Comparison of ENCODE assay signal across 24 cellular contexts in genomic region chr14:64450255-64450654, GRCh38. TPM values are rescaled to one million over a fixed set of nuclear protein-coding genes. Genes with fewer than 3 reads are reported as not detected.
DNase-seq lines count a peak whose midpoint lies in the region; ATAC-seq and TF ChIP-seq lines count a peak whose summit lies in the region.
"Had no signal": no experiment of that assay in that cellular context is flagged by ENCODE, and none has a peak within 500 bp of the region (broad histone marks: within the 10 kb centered on the region; RNA-seq: fewer than 3 reads in every experiment).

No MANE protein-coding gene starts in this region.

- no peaks in the 10 kb centered on the region for H3K9me3 Mint-ChIP-seq in activated T-cell treated with anti-CD3 and anti-CD28 coated beads, Interleukin-2, amount 50 U/mL, for 72 hours
- H3K9me3 Mint-ChIP-seq in activated T-helper 2 cell treated with anti-CD3 and anti-CD28 coated beads, Interferon-gamma antibody, Interleukin-2, Interleukin-4, amounts not matched to agents 10 μg/mL and 5 μg/mL and 100 μg/mL, durations not matched to agents 14 hours and 24 hours and 36 hours, result no peaks in the 10 kb centered on the region
- H3K9me3 Mint-ChIP-seq in stimulated activated memory B cell treated with anti-CD40 and anti-IgM and Interleukin-4, amounts not matched to agents 10 μg/mL and 1 μg/mL and 100 μg/mL, for 72 hours, result no peaks in the 10 kb centered on the region
- no peaks in the 10 kb centered on the region for H3K9me3 Mint-ChIP-seq in CD4-positive, alpha-beta T cell
- H3K9me3 Mint-ChIP-seq: dendritic cell treated with granulocyte-macrophage colony-stimulating factor and Interleukin-4, amounts not matched to agents 40 ng/mL and 50 ng/mL, for 4 days; H9; T-helper 1 cell treated with Interleukin-12 subunit alpha and Interleukin-12 subunit beta and Interleukin-4 antibody, amounts not matched to agents 30 μg/mL and 1 μg/mL, for 36 hours had no signal

- in situ Hi-C loops in transverse colon (cut with MboI; ENCODE audit: low pct_ligation_motif_present in 1 of 4, low pct_unique_long_range_greater_than_20kb in 1 of 4, low sequenced_read_pairs in 3 of 4), result no loop called here

- peaks cover 0 to 10% (median 4%) of the 10 kb centered on the region in 4 donors for H3K4me1 ChIP-seq in transverse colon

- no peaks in the 10 kb centered on the region for H3K27me3 ChIP-seq in transverse colon
- H3K27me3 ChIP-seq in CD4-positive, alpha-beta T cell (ENCODE audit: control insufficient read depth, insufficient read depth, low read length), result no peaks in the 10 kb centered on the region
- H3K27me3 ChIP-seq: ovary, Peyer's patch, SJCRH30 had no signal

- POLR2A ChIA-PET in CD4-positive, alpha-beta T cell (lab: Charles Lee), result no interaction called here

- H3K4me1 Mint-ChIP-seq in activated T-cell treated with anti-CD3 and anti-CD28 coated beads, Interleukin-2, amount 50 U/mL, for 72 hours (ENCODE audit: low read depth), result peaks cover 36% of the 10 kb centered on the region
- peaks cover 17% of the 10 kb centered on the region for H3K4me1 Mint-ChIP-seq in activated T-helper 2 cell treated with anti-CD3 and anti-CD28 coated beads, Interferon-gamma antibody, Interleukin-2, Interleukin-4, amounts not matched to agents 10 μg/mL and 5 μg/mL and 100 μg/mL, durations not matched to agents 14 hours and 24 hours and 36 hours (ENCODE audit: low read depth)
- H3K4me1 Mint-ChIP-seq in stimulated activated memory B cell treated with anti-CD40 and anti-IgM and Interleukin-4, amounts not matched to agents 10 μg/mL and 1 μg/mL and 100 μg/mL, for 72 hours, result peaks cover 34% of the 10 kb centered on the region
- H3K4me1 Mint-ChIP-seq in CD4-positive, alpha-beta T cell (ENCODE audit: low read depth), result peaks cover 12% of the 10 kb centered on the region
- H3K4me1 Mint-ChIP-seq: H9 had no signal

- peaks cover 3 to 20% of the 10 kb centered on the region in 2 donors for H3K36me3 Mint-ChIP-seq in activated T-cell treated with anti-CD3 and anti-CD28 coated beads, Interleukin-2, amount 50 U/mL, for 72 hours (ENCODE audit: insufficient read depth in 2 of 2)
- H3K36me3 Mint-ChIP-seq in activated T-helper 2 cell treated with anti-CD3 and anti-CD28 coated beads, Interferon-gamma antibody, Interleukin-2, Interleukin-4, amounts not matched to agents 10 μg/mL and 5 μg/mL and 100 μg/mL, durations not matched to agents 14 hours and 24 hours and 36 hours (ENCODE audit: low read depth), result peaks cover 61% of the 10 kb centered on the region
- H3K36me3 Mint-ChIP-seq in stimulated activated memory B cell treated with anti-CD40 and anti-IgM and Interleukin-4, amounts not matched to agents 10 μg/mL and 1 μg/mL and 100 μg/mL, for 72 hours, result peaks cover 34% of the 10 kb centered on the region
- H3K36me3 Mint-ChIP-seq in CD4-positive, alpha-beta T cell (ENCODE audit: low read depth), result peaks cover 44% of the 10 kb centered on the region

- CTCF ChIA-PET in CD4-positive, alpha-beta T cell (lab: Charles Lee), result interaction anchor here (0.6 to 1.9 kb wide), 2 partner anchors 20 to 29 kb away, joined by 3 to 7 read pairs; no protein-coding TSS in a partner anchor

- peak overlapping the region; percentile 89 for H3K27ac Mint-ChIP-seq in activated T-cell treated with anti-CD3 and anti-CD28 coated beads, Interleukin-2, amount 50 U/mL, for 72 hours
- peak overlapping the region; percentile 68 for H3K27ac Mint-ChIP-seq in activated T-helper 2 cell treated with anti-CD3 and anti-CD28 coated beads, Interferon-gamma antibody, Interleukin-2, Interleukin-4, amounts not matched to agents 10 μg/mL and 5 μg/mL and 100 μg/mL, durations not matched to agents 14 hours and 24 hours and 36 hours
- peak overlapping the region; percentile 94 for H3K27ac Mint-ChIP-seq in stimulated activated memory B cell treated with anti-CD40 and anti-IgM and Interleukin-4, amounts not matched to agents 10 μg/mL and 1 μg/mL and 100 μg/mL, for 72 hours
- H3K27ac Mint-ChIP-seq in CD4-positive, alpha-beta T cell, result no peak overlapping the region
- H3K27ac Mint-ChIP-seq: dendritic cell treated with granulocyte-macrophage colony-stimulating factor and Interleukin-4, amounts not matched to agents 40 ng/mL and 50 ng/mL, for 4 days; T-helper 1 cell treated with Interleukin-12 subunit alpha and Interleukin-12 subunit beta and Interleukin-4 antibody, amounts not matched to agents 30 μg/mL and 1 μg/mL, for 36 hours had no signal

- no peak overlapping the region for H3K27ac ChIP-seq in transverse colon
- H3K27ac ChIP-seq in CD4-positive, alpha-beta T cell (ENCODE audit: low read depth, low read length), result no peak overlapping the region
- H3K27ac ChIP-seq: ovary, SJCRH30 had no signal

- TF ChIP-seq POLR2A in transverse colon (IDR thresholded peaks at IDR 0.05), result no peak

- ATAC-seq in activated T-cell treated with anti-CD3 and anti-CD28 coated beads, Interleukin-2, amount 50 U/mL, for 72 hours (replicated peaks in 1 of 2), result peak; percentile 39 to 43
- ATAC-seq in HG03378 (IDR thresholded peaks at IDR 0.05; ENCODE audit: unreplicated experiment), result peak; percentile 29
- peak; percentile 73 for ATAC-seq in stimulated activated memory B cell treated with anti-CD40 and anti-IgM and Interleukin-4, amounts not matched to agents 10 μg/mL and 1 μg/mL and 100 μg/mL, for 72 hours
- no peak for ATAC-seq in CD4-positive, alpha-beta T cell (ENCODE audit: poor library complexity)
- ATAC-seq: right cardiac atrium had no signal

- H3K4me3 Mint-ChIP-seq in activated T-cell treated with anti-CD3 and anti-CD28 coated beads, Interleukin-2, amount 50 U/mL, for 72 hours, result peak overlapping the region in 1 of 2 donors; percentile 31
- no peak overlapping the region for H3K4me3 Mint-ChIP-seq in activated T-helper 2 cell treated with anti-CD3 and anti-CD28 coated beads, Interferon-gamma antibody, Interleukin-2, Interleukin-4, amounts not matched to agents 10 μg/mL and 5 μg/mL and 100 μg/mL, durations not matched to agents 14 hours and 24 hours and 36 hours (ENCODE audit: low read depth)
- H3K4me3 Mint-ChIP-seq in stimulated activated memory B cell treated with anti-CD40 and anti-IgM and Interleukin-4, amounts not matched to agents 10 μg/mL and 1 μg/mL and 100 μg/mL, for 72 hours, result no peak overlapping the region
- no peak overlapping the region for H3K4me3 Mint-ChIP-seq in CD4-positive, alpha-beta T cell
- H3K4me3 Mint-ChIP-seq: dendritic cell treated with granulocyte-macrophage colony-stimulating factor and Interleukin-4, amounts not matched to agents 40 ng/mL and 50 ng/mL, for 4 days; H9; T-helper 1 cell treated with Interleukin-12 subunit alpha and Interleukin-12 subunit beta and Interleukin-4 antibody, amounts not matched to agents 30 μg/mL and 1 μg/mL, for 36 hours had no signal

- intact Hi-C loops in activated T-helper 2 cell treated with anti-CD3 and anti-CD28 coated beads, Interferon-gamma antibody, Interleukin-2, Interleukin-4, amounts not matched to agents 10 μg/mL and 5 μg/mL and 100 μg/mL, durations not matched to agents 14 hours and 24 hours and 36 hours (cut with micrococcal nuclease), result no loop called here
- intact Hi-C loops in transverse colon (cut with DNase I; ENCODE audit: low total_unique reads), result no loop called here
- intact Hi-C loops in CD4-positive, alpha-beta T cell (cut with DNase I, micrococcal nuclease), result no loop called here

- WGBS in transverse colon (ENCODE audit: low coverage in 1 of 2), 2 donors, result 73 to 86% methylated on average over 2 of the region's 2 CpGs

- no peaks in the 10 kb centered on the region for H3K9me3 ChIP-seq in transverse colon
- no peaks in the 10 kb centered on the region for H3K9me3 ChIP-seq in CD4-positive, alpha-beta T cell (ENCODE audit: control insufficient read depth, low read length)
- H3K9me3 ChIP-seq: ovary, Peyer's patch, SJCRH30 had no signal

- no peak for DNase-seq in activated T-cell treated with anti-CD3 and anti-CD28 coated beads, Interleukin-2, amount 50 U/mL, for 72 hours
- no peak for DNase-seq in activated T-cell treated with anti-CD3 and anti-CD28 coated beads, Interleukin-2, amount 50 U/mL, for 1 hour
- no peak for DNase-seq in activated T-helper 2 cell treated with anti-CD3 and anti-CD28 coated beads, Interferon-gamma antibody, Interleukin-2, Interleukin-4, amounts not matched to agents 10 μg/mL and 5 μg/mL and 100 μg/mL, durations not matched to agents 14 hours and 24 hours and 36 hours (ENCODE audit: low spot score)
- no peak for DNase-seq in transverse colon
- no peak for DNase-seq in CD4-positive, alpha-beta T cell
- DNase-seq in NCI-H128 (lab: John Stamatoyannopoulos, UW; ENCODE audit: unreplicated experiment), result no peak
- DNase-seq: ACHN; activated effector memory CD4-positive, alpha-beta T cell treated with anti-CD3 and anti-CD28 coated beads, Interleukin-2, amount 50 U/mL, for 16 hours; aorta; C1 segment of cervical spinal cord; caudate nucleus; glutamatergic neuron; H9; IMR-90; NCI-H1417 treated with DMSO at 0.1 percent for 48 hours; NCI-H510A; ovary; right cardiac atrium; SJCRH30 had no signal

- no peak for TF ChIP-seq EP300 in transverse colon (IDR thresholded peaks at IDR 0.05; ENCODE audit: low read depth)

- no peak for TF ChIP-seq CTCF in transverse colon (IDR thresholded peaks at IDR 0.05)
- no peak for TF ChIP-seq CTCF in CD4-positive, alpha-beta T cell (IDR thresholded peaks at IDR 0.05)

- peaks cover 0 to 20% (median 4%) of the 10 kb centered on the region in 4 donors for H3K36me3 ChIP-seq in transverse colon
- H3K36me3 ChIP-seq: ovary had no signal

- H3K4me3 ChIP-seq in transverse colon, result no peak overlapping the region
- H3K4me3 ChIP-seq: ovary, Peyer's patch, SJCRH30 had no signal

- no peaks in the 10 kb centered on the region for H3K27me3 Mint-ChIP-seq in activated T-cell treated with anti-CD3 and anti-CD28 coated beads, Interleukin-2, amount 50 U/mL, for 72 hours (ENCODE audit: low read depth)
- no peaks in the 10 kb centered on the region for H3K27me3 Mint-ChIP-seq in activated T-helper 2 cell treated with anti-CD3 and anti-CD28 coated beads, Interferon-gamma antibody, Interleukin-2, Interleukin-4, amounts not matched to agents 10 μg/mL and 5 μg/mL and 100 μg/mL, durations not matched to agents 14 hours and 24 hours and 36 hours (ENCODE audit: low read depth)
- H3K27me3 Mint-ChIP-seq in stimulated activated memory B cell treated with anti-CD40 and anti-IgM and Interleukin-4, amounts not matched to agents 10 μg/mL and 1 μg/mL and 100 μg/mL, for 72 hours, result no peaks in the 10 kb centered on the region
- H3K27me3 Mint-ChIP-seq in CD4-positive, alpha-beta T cell, result no peaks in the 10 kb centered on the region
- H3K27me3 Mint-ChIP-seq: dendritic cell treated with granulocyte-macrophage colony-stimulating factor and Interleukin-4, amounts not matched to agents 40 ng/mL and 50 ng/mL, for 4 days had no signal

RNA-seq across cellular contexts. Expression of gene AKAP5, which starts 15.0 kb away (rescaled TPM):
- total RNA-seq in activated T-cell treated with anti-CD3 and anti-CD28 coated beads, Interleukin-2, amount 50 U/mL, for 72 hours, result 1 to 10 TPM; 1.2 to 1.9 TPM
- total RNA-seq in activated T-helper 2 cell treated with anti-CD3 and anti-CD28 coated beads, Interferon-gamma antibody, Interleukin-2, Interleukin-4, amounts not matched to agents 10 μg/mL and 5 μg/mL and 100 μg/mL, durations not matched to agents 14 hours and 24 hours and 36 hours, result 2.3 and 2.5 TPM in 2 replicates
- total RNA-seq in transverse colon, result 1 to 10 TPM in 3 of 4 donors, under 1 TPM in 1; 1.00 to 5.2 (median 2.1) TPM
- total RNA-seq in CD4-positive, alpha-beta T cell, result under 1 TPM; 0.49 to 0.50 TPM

RNA-seq across cellular contexts. Expression of gene ZBTB25, which starts 53.4 kb away (rescaled TPM):
- 10 to 100 TPM; 30.4 to 31.3 TPM for total RNA-seq in activated T-cell treated with anti-CD3 and anti-CD28 coated beads, Interleukin-2, amount 50 U/mL, for 72 hours
- total RNA-seq in activated T-helper 2 cell treated with anti-CD3 and anti-CD28 coated beads, Interferon-gamma antibody, Interleukin-2, Interleukin-4, amounts not matched to agents 10 μg/mL and 5 μg/mL and 100 μg/mL, durations not matched to agents 14 hours and 24 hours and 36 hours, result 24.7 and 24.9 TPM in 2 replicates
- 10 to 100 TPM in 1 of 4 donors, 1 to 10 TPM in 3; 4.8 to 10.2 (median 5.6) TPM for total RNA-seq in transverse colon
- 10 to 100 TPM; 56.8 to 58.1 TPM for total RNA-seq in CD4-positive, alpha-beta T cell

RNA-seq across cellular contexts. Expression of gene ZBTB1, which starts 54.3 kb away (rescaled TPM):
- 10 to 100 TPM; 46.9 to 49.5 TPM for total RNA-seq in activated T-cell treated with anti-CD3 and anti-CD28 coated beads, Interleukin-2, amount 50 U/mL, for 72 hours
- 51.1 and 52.8 TPM in 2 replicates for total RNA-seq in activated T-helper 2 cell treated with anti-CD3 and anti-CD28 coated beads, Interferon-gamma antibody, Interleukin-2, Interleukin-4, amounts not matched to agents 10 μg/mL and 5 μg/mL and 100 μg/mL, durations not matched to agents 14 hours and 24 hours and 36 hours
- total RNA-seq in transverse colon, result 10 to 100 TPM; 18.3 to 51.4 (median 34.3) TPM
- total RNA-seq in CD4-positive, alpha-beta T cell, result 100 to 1,000 TPM; 146 to 147 TPM
